8 cellular contexts compared by ENCODE assay signal in the genomic region with DNA sequence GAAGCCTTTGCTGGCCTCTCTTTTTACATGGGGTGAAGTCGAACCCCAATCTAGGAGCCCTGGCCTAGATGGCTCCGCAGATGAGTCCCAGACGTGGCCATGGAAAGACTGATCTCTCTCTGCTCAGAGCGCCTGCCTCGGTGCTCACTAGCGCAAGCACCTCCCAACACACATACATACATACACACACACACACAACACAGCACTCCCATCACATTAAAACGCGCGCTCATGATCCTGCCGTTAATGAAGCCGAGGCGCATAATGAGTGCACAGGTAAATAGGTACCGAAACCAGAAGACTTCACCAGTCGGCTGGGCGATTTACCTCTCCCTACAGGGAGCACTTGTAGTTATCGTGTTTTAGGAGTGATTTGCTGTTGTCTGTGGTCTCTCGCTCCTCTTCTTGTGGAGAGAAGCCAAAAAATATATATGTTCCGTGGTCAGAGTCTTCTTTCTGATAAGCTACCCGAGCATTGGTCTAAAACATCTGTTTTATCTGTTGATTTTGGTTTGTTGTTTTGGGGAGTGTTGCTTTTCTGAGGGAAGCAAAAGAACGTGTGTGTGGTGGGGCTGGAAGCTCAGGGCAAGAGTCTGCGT.
DNase-seq lines count a peak whose midpoint lies in the region; ATAC-seq and TF ChIP-seq lines count a peak whose summit lies in the region.

No MANE protein-coding gene starts in this region.

- no peaks in the 10 kb centered on the region for H3K27me3 ChIP-seq in DOHH2 (ENCODE audit: control insufficient read depth, low read length)
- peaks cover 32% of the 10 kb centered on the region for H3K27me3 ChIP-seq in adrenal gland
- H3K27me3 ChIP-seq in right lobe of liver = peaks cover 14 to 67% of the 10 kb centered on the region in 2 donors
- peaks cover 0 to 99% of the 10 kb centered on the region in 2 donors for H3K27me3 ChIP-seq in tibial nerve

- TF ChIP-seq POLR2A in adrenal gland (IDR thresholded peaks at IDR 0.05) = no peak
- TF ChIP-seq POLR2A in right lobe of liver (IDR thresholded peaks at IDR 0.05) = no peak
- no peak for TF ChIP-seq POLR2A in tibial nerve (IDR thresholded peaks at IDR 0.05)

- no peak for TF ChIP-seq CTCF in DOHH2 (IDR thresholded peaks at IDR 0.05; ENCODE audit: low read depth, low read length, poor library complexity, severe bottlenecking)
- TF ChIP-seq CTCF in adrenal gland (IDR thresholded peaks at IDR 0.05) = no peak
- no peak for TF ChIP-seq CTCF in right lobe of liver (IDR thresholded peaks at IDR 0.05)
- no peak for TF ChIP-seq CTCF in tibial nerve (IDR thresholded peaks at IDR 0.05)

- H3K4me1 ChIP-seq in DOHH2 (ENCODE audit: control insufficient read depth, low read length) (peaks cover 63% of the 10 kb centered on the region), adrenal gland (replicated peaks in 1 of 2) (peaks cover 8 to 23% of the 10 kb centered on the region in 2 donors), right lobe of liver (peaks cover 0 to 22% (median 6%) of the 10 kb centered on the region in 4 donors), tibial nerve (peaks cover 0 to 39% (median 9%) of the 10 kb centered on the region in 4 donors)

- H3K36me3 ChIP-seq in DOHH2 (ENCODE audit: control insufficient read depth, low read length) = no peaks in the 10 kb centered on the region
- H3K36me3 ChIP-seq in adrenal gland (replicated peaks in 1 of 2) = no peaks in the 10 kb centered on the region
- H3K36me3 ChIP-seq in right lobe of liver = no peaks in the 10 kb centered on the region
- H3K36me3 ChIP-seq in tibial nerve = no peaks in the 10 kb centered on the region

- intact Hi-C loops in adrenal gland (cut with DNase I) = loop anchor here in 1 of 2 donors (5.0 kb wide), 1 partner anchor 533 kb away; no protein-coding TSS in a partner anchor
- intact Hi-C loops in right lobe of liver (cut with DNase I) = loop anchor here in 1 of 2 donors (10.0 kb wide), 1 partner anchor 530 kb away; no protein-coding TSS in a partner anchor

- H3K9me3 ChIP-seq in DOHH2 (ENCODE audit: control insufficient read depth, insufficient read depth, low read length) (no peaks in the 10 kb centered on the region), adrenal gland (replicated peaks in 1 of 3) (no peaks in the 10 kb centered on the region), right lobe of liver (no peaks in the 10 kb centered on the region), tibial nerve (no peaks in the 10 kb centered on the region)

- WGBS in adrenal gland, 4 donors = 11 to 26% (median 13%) methylated on average over 21 of the region's 21 CpGs
- 2% methylated on average over 9 of the region's 21 CpGs for WGBS in right lobe of liver (ENCODE audit: insufficient coverage, low coverage, low lambda C conversion rate, missing lambda C conversion rate)
- 7 to 9% methylated on average over 21 of the region's 21 CpGs for WGBS in tibial nerve, 2 donors

- H3K4me2 ChIP-seq in DOHH2 (ENCODE audit: low read length) = peak overlapping the region; percentile 71

- H4K20me1 ChIP-seq in DOHH2 (ENCODE audit: control insufficient read depth, insufficient read depth, low read depth, low read length) = no peaks in the 10 kb centered on the region

- H3K79me2 ChIP-seq in DOHH2 (ENCODE audit: control insufficient read depth, low read length) = peaks cover 22% of the 10 kb centered on the region

- CTCF ChIA-PET in HEK293T (lab: Yijun Ruan, JAX) = interaction anchor here (0.5 to 0.9 kb wide), 3 partner anchors 157 to 894 kb away, joined by 3 to 6 read pairs (median 5); no protein-coding TSS in a partner anchor

- peaks cover 24% of the 10 kb centered on the region for H3F3A ChIP-seq in DOHH2 (ENCODE audit: control insufficient read depth, insufficient read depth)

- H3K9me2 ChIP-seq in DOHH2 (replicated peaks; ENCODE audit: control insufficient read depth, low read length) = no peaks in the 10 kb centered on the region

- ATAC-seq in GM21447 (IDR thresholded peaks at IDR 0.05; ENCODE audit: unreplicated experiment) (peak; percentile 24), right lobe of liver (peak; percentile 33 to 40 (median 34))

- no peak for TF ChIP-seq EP300 in tibial nerve (IDR thresholded peaks at IDR 0.05)

- DNase-seq in Jurkat, Clone E6-1 (ENCODE audit: low read depth, low spot score) = no peak
- DNase-seq in adrenal gland (no peak), right lobe of liver (no peak), tibial nerve (ENCODE audit: low spot score in 2 of 2) (no peak), HPDE6-E6E7 (ENCODE audit: extremely low spot score) (no peak), HEK293T (ENCODE audit: extremely low spot score) (no peak)

- H3K4me3 ChIP-seq in DOHH2 (ENCODE audit: low read length) = peak overlapping the region; percentile 80
- H3K4me3 ChIP-seq in Jurkat, Clone E6-1 (ENCODE audit: low read length) = peak overlapping the region; percentile 49
- H3K4me3 ChIP-seq in adrenal gland = peak overlapping the region in 2 of 4 donors; percentile 24 to 54
- H3K4me3 ChIP-seq in right lobe of liver = peak overlapping the region; percentile 16 to 23 (median 19)
- H3K4me3 ChIP-seq in tibial nerve = peak overlapping the region; percentile 42 to 66 (median 51)

- H3K27ac ChIP-seq in DOHH2 (ENCODE audit: low read depth, low read length) (peak overlapping the region; percentile 93), adrenal gland (peak overlapping the region in 4 of 5 donors; percentile 64 to 95 (median 91)), right lobe of liver (no peak overlapping the region), tibial nerve (peak overlapping the region; percentile 74 to 93 (median 92))

- POLR2A ChIA-PET in HEK293T (lab: Yijun Ruan, JAX) = interaction anchor here (0.5 to 3.3 kb wide), 39 partner anchors 9 to 894 kb away, joined by 3 to 68 read pairs (median 4); no protein-coding TSS in a partner anchor

TF ChIP-seq in HEK293T, 16 proteins besides CTCF, POLR2A, EP300 and RAD21:
- TF ChIP-seq TARDBP (IDR thresholded peaks at IDR 0.05) = no peak
- TF ChIP-seq CTBP1 (IDR thresholded peaks at IDR 0.05; ENCODE audit: borderline replicate concordance) = no peak
TF ChIP-seq in HEK293T: peak in this region for 0.

Comparison
In these comparisons a context has a peak if more than half of its experiments do, and no peak if none do; other contexts are left out.
1. H3K27ac ChIP-seq: peak in DOHH2 (single experiment), adrenal gland (4 of 5) and tibial nerve (4 of 4); none in right lobe of liver (0 of 3).